ENCODE assay signal across 29 cellular contexts in the genomic region with DNA sequence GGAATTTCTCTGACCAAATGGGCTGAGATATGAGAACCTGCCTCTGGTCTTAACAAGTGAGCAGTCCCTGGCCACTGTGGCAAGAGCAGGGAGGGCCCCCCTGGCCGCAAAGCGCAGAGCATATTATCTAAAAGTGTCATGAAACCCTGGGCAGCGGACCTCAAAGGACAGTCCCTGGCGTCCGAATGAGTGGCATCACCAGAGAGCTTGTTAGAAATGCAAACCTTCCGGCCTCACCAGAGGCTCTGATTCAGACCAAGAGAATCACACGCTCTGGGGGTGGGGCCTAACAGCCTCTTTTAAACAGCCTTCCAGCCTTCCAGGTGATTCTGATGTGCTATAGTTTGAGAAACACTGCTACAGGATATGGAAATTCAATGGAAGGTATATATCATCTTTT. TPM values are rescaled to one million over a fixed set of nuclear protein-coding genes. Genes with fewer than 3 reads are reported as not detected.
A peak's percentile ranks its signal among the peaks of the same experiment; 100 is the strongest.
DNase-seq lines count a peak whose midpoint lies in the region; ATAC-seq, FAIRE-seq and TF ChIP-seq lines count a peak whose summit lies in the region.
"Had no signal": no experiment of that assay in that cellular context is flagged by ENCODE, and none has a peak within 500 bp of the region (broad histone marks: within the 10 kb centered on the region; RNA-seq: fewer than 3 reads in every experiment).

No MANE protein-coding gene starts in this region.

- no peak overlapping the region for H3K14ac ChIP-seq in trophoblast cell (ENCODE audit: low read length)

- H3K36me3 ChIP-seq in GM12878 (ENCODE audit: control insufficient read depth in 2 of 2, insufficient read depth in 2 of 2, low read length in 1 of 2): no peaks in the 10 kb centered on the region
- peaks cover 0 to 2% of the 10 kb centered on the region in 2 experiments for H3K36me3 ChIP-seq in trophoblast cell (ENCODE audit: control insufficient read depth in 1 of 2, insufficient read depth in 2 of 2, low read length in 2 of 2)
- H3K36me3 ChIP-seq in WERI-Rb-1: no peaks in the 10 kb centered on the region
- H3K36me3 ChIP-seq: BLaER1 treated with 17β-estradiol and CSF1 and Interleukin-3, amounts not matched to agents 10 nM and 100 nM; right lobe of liver; upper lobe of right lung had no signal

- H3K9ac ChIP-seq in GM12878 (ENCODE audit: control insufficient read depth, insufficient read depth, low read length): no peak overlapping the region
- no peak overlapping the region for H3K9ac ChIP-seq in trophoblast cell (ENCODE audit: low read length)
- H3K9ac ChIP-seq: BLaER1 treated with 17β-estradiol and CSF1 and Interleukin-3, amounts not matched to agents 10 nM and 100 nM had no signal

- no peak for FAIRE-seq in GM12878 (lab: Jason Lieb, UNC)
- FAIRE-seq: bronchial epithelial cell had no signal

- H3K9me3 ChIP-seq in GM12878 (replicated peaks; ENCODE audit: control insufficient read depth, insufficient read depth, low read length): no peaks in the 10 kb centered on the region
- peaks cover 2% of the 10 kb centered on the region for H3K9me3 ChIP-seq in trophoblast cell (ENCODE audit: insufficient read depth, low read depth, low read length)
- H3K9me3 ChIP-seq in WERI-Rb-1 (ENCODE audit: severe bottlenecking): no peaks in the 10 kb centered on the region
- H3K9me3 ChIP-seq: BLaER1 treated with 17β-estradiol and CSF1 and Interleukin-3, amounts not matched to agents 10 nM and 100 nM; right lobe of liver; upper lobe of right lung had no signal

- no peak for DNase-seq in GM12878 (ENCODE audit: low read depth, low spot score)
- DNase-seq in trophoblast cell: peak; percentile 91 to 92
- no peak for DNase-seq in HuH-7.5 (ENCODE audit: low spot score)
- DNase-seq in WERI-Rb-1: no peak
- no peak for DNase-seq in sciatic nerve (ENCODE audit: low spot score)
- DNase-seq: activated CD4-positive, alpha-beta T cell treated with anti-CD3 and anti-CD28 coated beads, Interleukin-2, amount 50 U/mL, for 4 hours; activated naive CD4-positive, alpha-beta T cell treated with anti-CD3 and anti-CD28 coated beads, Interleukin-2, amount 50 U/mL, for 16 hours; effector CD8-positive, alpha-beta T cell; erythroblast; GDM1; GOT3; left colon; MV-4-11; NCI-H1694; NCI-H2171 treated with DMSO at 0.1 percent for 48 hours; NCI-H524; NK-92 treated with Interleukin-12 subunit alpha and Interleukin-12 subunit beta, amount 100 ng/mL, for 24 hours; posterior cingulate gyrus; right lobe of liver; SIG-M5; stimulated activated CD4-positive, alpha-beta T cell treated with anti-CD3 and anti-CD28 coated beads, Interleukin-12 subunit alpha, Interleukin-12 subunit beta, amount 100 ng/mL, for 4 hours; stimulated activated CD4-positive, alpha-beta T cell treated with anti-CD3 and anti-CD28 coated beads, Interleukin-4, amount 100 ng/mL, for 1 hour; substantia nigra; T-helper 9 cell; upper lobe of right lung had no signal

- no peak overlapping the region for H3K4me2 ChIP-seq in GM12878 (ENCODE audit: control insufficient read depth, insufficient read depth)
- no peak overlapping the region for H3K4me2 ChIP-seq in trophoblast cell (ENCODE audit: low read length)
- H3K4me2 ChIP-seq: BLaER1 treated with 17β-estradiol and CSF1 and Interleukin-3, amounts not matched to agents 10 nM and 100 nM had no signal

- no peak overlapping the region for H2BK5ac ChIP-seq in trophoblast cell (ENCODE audit: low read depth, low read length, poor library complexity)

- no peaks in the 10 kb centered on the region for H3K79me1 ChIP-seq in trophoblast cell (ENCODE audit: low read length)

- H2BK12ac ChIP-seq in trophoblast cell (ENCODE audit: low read length): no peak overlapping the region

- H3K23ac ChIP-seq in trophoblast cell (ENCODE audit: low read length): no peak overlapping the region

- no peaks in the 10 kb centered on the region for H3K79me2 ChIP-seq in GM12878 (ENCODE audit: control insufficient read depth, insufficient read depth, low read length)
- no peaks in the 10 kb centered on the region for H3K79me2 ChIP-seq in trophoblast cell (ENCODE audit: control insufficient read depth, insufficient read depth, low read length, poor library complexity)

- in situ Hi-C loops in GM12878 (cut with MboI): no loop called here

- H3K4me1 ChIP-seq in GM12878 (ENCODE audit: control insufficient read depth, insufficient read depth, low read length) (no peaks in the 10 kb centered on the region), trophoblast cell (ENCODE audit: control insufficient read depth in 1 of 2, insufficient read depth in 2 of 2, low read length in 2 of 2) (no peaks in the 10 kb centered on the region)
- H3K4me1 ChIP-seq: right lobe of liver, upper lobe of right lung had no signal

- H2BK120ac ChIP-seq in trophoblast cell (ENCODE audit: insufficient read depth, low read length, poor library complexity): no peak overlapping the region

- 0% methylated on average over 7 of the region's 7 CpGs for WGBS in GM12878 (ENCODE audit: insufficient coverage, insufficient replicate concordance, low lambda C conversion rate, missing lambda C conversion rate)
- WGBS in trophoblast cell (ENCODE audit: extremely low coverage, insufficient coverage, insufficient read length): no CpG with 5 or more reads among the region's 7 CpGs

- SMC1A ChIA-PET in GM12878 (lab: Charles Lee; ENCODE audit: uncharacterized antibody, unreplicated experiment): no interaction called here

- no peak overlapping the region for H3K18ac ChIP-seq in trophoblast cell (ENCODE audit: low read length)

- no peak for TF ChIP-seq RAD21 in GM12878 (IDR thresholded peaks at IDR 0.05; ENCODE audit: insufficient read depth, low read depth, low read length)

- no peak for TF ChIP-seq POLR2A in GM12878 (IDR thresholded peaks at IDR 0.05; ENCODE audit: low read depth, low read length)

- RAD21 ChIA-PET in GM12878 (lab: Charles Lee; ENCODE audit: unreplicated experiment): no interaction called here

- H3K4me3 ChIP-seq in GM12878 (no peak overlapping the region), trophoblast cell (ENCODE audit: low read depth, low read length) (no peak overlapping the region), WERI-Rb-1 (ENCODE audit: low read depth, low read length) (no peak overlapping the region)
- H3K4me3 ChIP-seq: BLaER1 treated with 17β-estradiol and CSF1 and Interleukin-3, amounts not matched to agents 10 nM and 100 nM; right lobe of liver; upper lobe of right lung had no signal

- CTCF ChIA-PET in GM12878 (lab: Yijun Ruan, JAX): interaction anchor here (1.3 kb wide), 1 partner anchor 17 kb away, joined by 5 read pairs; no protein-coding TSS in a partner anchor

- no peak overlapping the region for H4K8ac ChIP-seq in trophoblast cell (ENCODE audit: low read depth, low read length)

- no peak overlapping the region for H4K91ac ChIP-seq in trophoblast cell (ENCODE audit: low read depth, low read length)

- POLR2A ChIA-PET in GM12878 (lab: Charles Lee): no interaction called here

- H2AFZ ChIP-seq in GM12878 (ENCODE audit: control insufficient read depth, low read depth, low read length): no peak overlapping the region
- H2AFZ ChIP-seq in trophoblast cell (ENCODE audit: insufficient read depth, low read length, poor library complexity): no peak overlapping the region

- intact Hi-C loops in GM12878 (cut with micrococcal nuclease; ENCODE audit: unreplicated experiment): no loop called here
- intact Hi-C loops in sciatic nerve (cut with DNase I): no loop called here

- TF ChIP-seq CTCF in GM12878 (IDR thresholded peaks at IDR 0.05 in 2 of 3, conservative IDR thresholded peaks at IDR 0.05 in 1 of 3; ENCODE audit: control insufficient read depth in 2 of 3, extremely low read depth in 1 of 3, insufficient read depth in 1 of 3, low read depth in 3 of 3, low read length in 3 of 3) (no peak), WERI-Rb-1 (IDR thresholded peaks at IDR 0.05; ENCODE audit: low read depth, low read length) (no peak)

- H3K27ac ChIP-seq in GM12878 (ENCODE audit: control insufficient read depth, insufficient read depth) (no peak overlapping the region), trophoblast cell (ENCODE audit: low read depth, low read length) (no peak overlapping the region), WERI-Rb-1 (no peak overlapping the region)
- H3K27ac ChIP-seq: BLaER1 treated with 17β-estradiol and CSF1 and Interleukin-3, amounts not matched to agents 10 nM and 100 nM; right lobe of liver; upper lobe of right lung had no signal

- ATAC-seq in GM19463 (IDR thresholded peaks at IDR 0.05; ENCODE audit: unreplicated experiment): peak; percentile 65
- ATAC-seq in HG03439 (IDR thresholded peaks at IDR 0.05; ENCODE audit: unreplicated experiment): peak; percentile 80
- ATAC-seq in GM12878: peak; percentile 91
- no peak for ATAC-seq in sciatic nerve
- ATAC-seq: left colon, right lobe of liver, upper lobe of right lung had no signal

- H2AK5ac ChIP-seq in trophoblast cell (ENCODE audit: low read length): no peak overlapping the region

- BruUV-seq in GM12878 (replicated peaks; lab: Mats Ljungman, UMichigan): no TSS peak

- no peak overlapping the region for H4K12ac ChIP-seq in trophoblast cell (ENCODE audit: low read depth, low read length)

- no peak overlapping the region for H3K4ac ChIP-seq in trophoblast cell (ENCODE audit: low read depth, low read length)

- H3K27me3 ChIP-seq in GM12878 (replicated peaks in 1 of 2; ENCODE audit: control insufficient read depth in 2 of 2, insufficient read depth in 2 of 2, low read length in 1 of 2) (peaks cover 4% of the 10 kb centered on the region in 2 experiments; a peak in 3 of 4 replicates), trophoblast cell (ENCODE audit: insufficient read depth, low read length) (no peaks in the 10 kb centered on the region), WERI-Rb-1 (ENCODE audit: insufficient read depth, low read depth, severe bottlenecking) (no peaks in the 10 kb centered on the region)
- H3K27me3 ChIP-seq: right lobe of liver, upper lobe of right lung had no signal

- TF ChIP-seq EP300 in GM12878 (IDR thresholded peaks at IDR 0.05; ENCODE audit: borderline replicate concordance in 1 of 2, control insufficient read depth in 1 of 2, low read depth in 2 of 2, low read length in 2 of 2): no peak

- no peaks in the 10 kb centered on the region for H4K20me1 ChIP-seq in GM12878 (ENCODE audit: control insufficient read depth, insufficient read depth)

RNA-seq across cellular contexts. Expression of gene PTPN3, which starts 10.9 kb away (rescaled TPM):
- total RNA-seq in GM12878 (2013; cell fraction: nucleolus; rRNA removed): 1.6 and 1.7 TPM in 2 replicates
- total RNA-seq in GM12878 (2014; rRNA removed) (0.22 and 0.23 TPM in 2 replicates), GM12878 (2014; rRNA removed; fragmentation: Illumina TruSeq; extraction: Trizol) (0.18 and 0.23 TPM in 2 replicates), GM12878 (2021) (0.24 and 0.26 TPM in 2 replicates), sciatic nerve (1.0 TPM)
- polyA plus RNA-seq in GM12878 (2011; ENCODE audit: low read depth): 0.22 TPM
- polyA plus RNA-seq in GM12878 (2011; rRNA removed) (0.22 and 0.64 TPM in 2 replicates), GM12878 (2014; fragmentation: Illumina TruSeq; extraction: Trizol) (0.24 and 0.36 TPM in 2 replicates), GM12878 (2014; fragmentation: Nextera tagmentation; extraction: Ambion mirVana) (under 1 TPM; 0.47 to 0.74 TPM), GM12878 (2014; rRNA removed) (0.05 and 0.31 TPM in 2 replicates), GM12878 (2016; fragmentation: Nextera tagmentation; extraction: Ambion mirVana) (1 to 10 TPM in 1 of 2 experiments, under 1 TPM in 1; 0.78 to 1.3 TPM)
- polyA plus RNA-seq in GM12878 (2011; cell fraction: cytosol; rRNA removed): 0.20 and 0.30 TPM in 2 replicates
- polyA plus RNA-seq in GM12878 (2011; cell fraction: nucleus; rRNA removed): 0.55 and 1.4 TPM in 2 replicates
- polyA plus RNA-seq in GM12878 (2012): 0.28 and 0.86 TPM in 2 replicates
- 0.15 and 0.62 TPM in 2 replicates for polyA minus RNA-seq in GM12878 (2011; rRNA and poly(A)+ RNA removed)
- not detected in 2 replicates for polyA minus RNA-seq in GM12878 (2011; cell fraction: cytosol; rRNA and poly(A)+ RNA removed)
- 0.10 and 0.12 TPM in 2 replicates for polyA minus RNA-seq in GM12878 (2011; cell fraction: nucleus; rRNA and poly(A)+ RNA removed)
- 2.8 and 3.0 TPM in 2 replicates for polyA plus RNA-seq in trophoblast cell (2013)

Comparison
In these comparisons a context has a peak if more than half of its experiments do, and no peak if none do; other contexts are left out.
1. DNase-seq: peak in trophoblast cell (2 of 2); none in GM12878 (single experiment), HuH-7.5 (single experiment), WERI-Rb-1 (single experiment) and sciatic nerve (single experiment).